In the genomic region with DNA sequence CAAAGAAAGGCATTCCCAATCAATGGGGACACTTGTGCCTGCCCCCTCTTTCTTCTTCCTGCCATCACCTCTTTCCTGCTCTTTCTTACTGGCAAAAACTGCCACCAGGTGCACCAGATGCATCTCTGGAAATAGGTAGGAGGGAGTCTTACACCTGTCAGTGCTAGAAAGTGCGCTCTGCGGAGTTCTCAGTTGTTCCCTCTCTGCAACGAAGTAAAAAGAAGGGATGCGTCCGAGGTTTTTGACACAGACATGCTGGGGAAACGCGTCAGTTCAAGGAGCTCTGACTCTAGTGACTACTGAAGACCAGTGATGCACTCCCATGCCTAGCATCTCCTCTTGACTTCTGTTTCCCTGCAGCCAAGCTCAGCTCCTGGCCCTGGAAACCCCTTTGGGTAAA, we compare ENCODE assay signal across 22 cellular contexts. TPM values are rescaled to one million over a fixed set of nuclear protein-coding genes. Genes with fewer than 3 reads are reported as not detected.
DNase-seq lines count a peak whose midpoint lies in the region; ATAC-seq and TF ChIP-seq lines count a peak whose summit lies in the region.
"Had no signal": no experiment of that assay in that cellular context is flagged by ENCODE, and none has a peak within 500 bp of the region (broad histone marks: within the 10 kb centered on the region; RNA-seq: fewer than 3 reads in every experiment).

No MANE protein-coding gene starts in this region.

- H3K4me3 ChIP-seq in SK-N-SH (ENCODE audit: low read depth in 2 of 2, low read length in 1 of 2) (peak overlapping the region in 1 of 2 experiments; percentile 55; a peak in 2 of 4 replicates), dorsolateral prefrontal cortex (peak overlapping the region in 57 of 59 donors; percentile 1 to 73 (median 61)), tibial artery (peak overlapping the region; percentile 39 to 48)
- H3K4me3 ChIP-seq: A549, gastrocnemius medialis, lower lobe of right lung had no signal

- H3K9ac ChIP-seq in SK-N-SH: no peak overlapping the region

- no peaks in the 10 kb centered on the region for H3K27me3 ChIP-seq in SK-N-SH (ENCODE audit: insufficient read depth)
- H3K27me3 ChIP-seq in dorsolateral prefrontal cortex: peaks cover 0 to 52% (median 15%) of the 10 kb centered on the region in 45 donors
- H3K27me3 ChIP-seq in tibial artery: peaks cover 0 to 39% of the 10 kb centered on the region in 2 donors
- H3K27me3 ChIP-seq: vagina had no signal

- H3K9me3 ChIP-seq in SK-N-SH: no peaks in the 10 kb centered on the region
- H3K9me3 ChIP-seq in tibial artery: no peaks in the 10 kb centered on the region
- H3K9me3 ChIP-seq: A549, gastrocnemius medialis, lower lobe of right lung, vagina had no signal

- H3K36me3 ChIP-seq in SK-N-SH (replicated peaks in 1 of 2; ENCODE audit: control insufficient read depth in 1 of 2, insufficient read depth in 2 of 2, low read length in 1 of 2) (no peaks in the 10 kb centered on the region), tibial artery (no peaks in the 10 kb centered on the region)
- H3K36me3 ChIP-seq: gastrocnemius medialis, lower lobe of right lung, vagina had no signal

- TF ChIP-seq RAD21 in SK-N-SH (IDR thresholded peaks at IDR 0.05; ENCODE audit: low read length): no peak

- no peaks in the 10 kb centered on the region for H3F3A ChIP-seq in SK-N-SH (replicated peaks; ENCODE audit: insufficient read depth)

- intact Hi-C loops in dorsolateral prefrontal cortex (cut with DNase I): no loop called here
- intact Hi-C loops in tibial artery (cut with DNase I; ENCODE audit: low total_unique reads): no loop called here

- WGBS in SK-N-SH (ENCODE audit: low lambda C conversion rate): 46% methylated on average over 7 of the region's 7 CpGs

- POLR2A ChIA-PET in SK-N-SH (lab: Yijun Ruan, JAX): no interaction called here

- no peaks in the 10 kb centered on the region for H4K20me1 ChIP-seq in SK-N-SH (ENCODE audit: insufficient read depth)

- H3K9me2 ChIP-seq in SK-N-SH: no peaks in the 10 kb centered on the region

- DNase-seq in SK-N-SH: peak; percentile 24
- DNase-seq in dorsolateral prefrontal cortex: no peak
- peak; percentile 8 for DNase-seq in iPS-NIHi7 (ENCODE audit: extremely low spot score)
- DNase-seq in tibial artery: no peak
- DNase-seq in retina: no peak
- DNase-seq: activated CD8-positive, alpha-beta T cell treated with anti-CD3 and anti-CD28 coated beads, Interleukin-2, amount 10 ng/mL, durations not matched to agents 7 days and 5 days; gastrocnemius medialis; lower lobe of right lung; naive B cell; NCI-H1436 treated with DMSO at 0.1 percent for 48 hours; stimulated activated CD4-positive, alpha-beta T cell treated with anti-CD3 and anti-CD28 coated beads, Interleukin-4, amount 100 ng/mL, for 4 hours had no signal

- CTCF ChIA-PET in SK-N-SH (lab: Yijun Ruan, JAX): interaction anchor here (1.5 kb wide), 1 partner anchor 17 kb away, joined by 4 read pairs; no protein-coding TSS in a partner anchor

- H3K4me1 ChIP-seq in SK-N-SH (ENCODE audit: control insufficient read depth in 1 of 2, insufficient read depth in 2 of 2, low read depth in 1 of 2, low read length in 1 of 2) (peaks cover 0 to 21% of the 10 kb centered on the region in 2 experiments; a peak in 2 of 4 replicates), tibial artery (peaks cover 0 to 25% (median 19%) of the 10 kb centered on the region in 4 donors)
- H3K4me1 ChIP-seq: A549, gastrocnemius medialis, lower lobe of right lung had no signal

- no peak for TF ChIP-seq CTCF in SK-N-SH (IDR thresholded peaks at IDR 0.05)
- no peak for TF ChIP-seq CTCF in dorsolateral prefrontal cortex (IDR thresholded peaks at IDR 0.05 in 54 of 56, conservative IDR thresholded peaks at IDR 0.05 in 2 of 56; ENCODE audit: low read depth in 1 of 56, partially characterized antibody in 56 of 56)
- no peak for TF ChIP-seq CTCF in tibial artery (IDR thresholded peaks at IDR 0.05)

- H3K27ac ChIP-seq in SK-N-SH (ENCODE audit: low read depth in 2 of 2, low read length in 1 of 2) (peak overlapping the region in 1 of 2 experiments; percentile 39; a peak in 2 of 4 replicates), dorsolateral prefrontal cortex (peak overlapping the region in 19 of 59 donors; percentile 2 to 79 (median 46)), tibial artery (no peak overlapping the region)
- H3K27ac ChIP-seq: A549, gastrocnemius medialis, lower lobe of right lung, vagina had no signal

- no peak overlapping the region for H2AFZ ChIP-seq in SK-N-SH (ENCODE audit: low read depth)

- TF ChIP-seq EP300 in SK-N-SH (IDR thresholded peaks at IDR 0.05; ENCODE audit: borderline replicate concordance in 1 of 2, low read depth in 1 of 2, low read length in 1 of 2): no peak

- no peak overlapping the region for H3K4me2 ChIP-seq in SK-N-SH
- H3K4me2 ChIP-seq: A549 had no signal

- ATAC-seq in SK-N-SH treated with all-trans-retinoic acid at 6 μM for 48 hours: no peak; the same call in 2 of the 3 replicates
- ATAC-seq in HG03342 (IDR thresholded peaks at IDR 0.05; ENCODE audit: unreplicated experiment): no peak
- no peak for ATAC-seq in HG03045 (IDR thresholded peaks at IDR 0.05; ENCODE audit: unreplicated experiment)
- ATAC-seq: A549; activated CD8-positive, alpha-beta T cell treated with anti-CD3 and anti-CD28 coated beads, Interleukin-2, amount 10 ng/mL, durations not matched to agents 7 days and 5 days; gastrocnemius medialis had no signal

- no peaks in the 10 kb centered on the region for H3K79me2 ChIP-seq in SK-N-SH (ENCODE audit: insufficient read depth)

TF ChIP-seq in SK-N-SH, 30 proteins besides CTCF, POLR2A, EP300 and RAD21:
- no peak for TF ChIP-seq TEAD4 (IDR thresholded peaks at IDR 0.05; ENCODE audit: borderline replicate concordance, insufficient read depth)
- TF ChIP-seq, protein P1, sequence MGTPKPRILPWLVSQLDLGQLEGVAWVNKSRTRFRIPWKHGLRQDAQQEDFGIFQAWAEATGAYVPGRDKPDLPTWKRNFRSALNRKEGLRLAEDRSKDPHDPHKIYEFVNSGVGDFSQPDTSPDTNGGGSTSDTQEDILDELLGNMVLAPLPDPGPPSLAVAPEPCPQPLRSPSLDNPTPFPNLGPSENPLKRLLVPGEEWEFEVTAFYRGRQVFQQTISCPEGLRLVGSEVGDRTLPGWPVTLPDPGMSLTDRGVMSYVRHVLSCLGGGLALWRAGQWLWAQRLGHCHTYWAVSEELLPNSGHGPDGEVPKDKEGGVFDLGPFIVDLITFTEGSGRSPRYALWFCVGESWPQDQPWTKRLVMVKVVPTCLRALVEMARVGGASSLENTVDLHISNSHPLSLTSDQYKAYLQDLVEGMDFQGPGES (IDR thresholded peaks at IDR 0.05; ENCODE audit: low read depth, low read length): no peak
- no peak for TF ChIP-seq YY1 (IDR thresholded peaks at IDR 0.05; ENCODE audit: low read depth)

TF ChIP-seq in SK-N-SH treated with all-trans-retinoic acid at 6 μM for 48 hours, 23 proteins besides CTCF, POLR2A, EP300 and RAD21 (continues in another document):
- TF ChIP-seq ZC3H10 (CRISPR knock-in tag; IDR thresholded peaks at IDR 0.05) (no peak), ZNF8 (CRISPR knock-in tag; IDR thresholded peaks at IDR 0.05) (no peak), GLIS3 (CRISPR knock-in tag; IDR thresholded peaks at IDR 0.05) (no peak), TOX (CRISPR knock-in tag; IDR thresholded peaks at IDR 0.05; ENCODE audit: borderline replicate concordance) (no peak), OSR1 (CRISPR knock-in tag; IDR thresholded peaks at IDR 0.05) (no peak), ZNF565 (CRISPR knock-in tag; conservative IDR thresholded peaks at IDR 0.05; ENCODE audit: low read depth) (no peak), TCF4 (CRISPR knock-in tag; IDR thresholded peaks at IDR 0.05; ENCODE audit: borderline replicate concordance) (no peak), ISL1 (CRISPR knock-in tag; IDR thresholded peaks at IDR 0.05) (no peak), ZFP3 (CRISPR knock-in tag; IDR thresholded peaks at IDR 0.05) (no peak), ARNTL (CRISPR knock-in tag; IDR thresholded peaks at IDR 0.05; ENCODE audit: borderline replicate concordance, low read depth) (no peak), ZNF70 (CRISPR knock-in tag; IDR thresholded peaks at IDR 0.05) (no peak), SNAI2 (CRISPR knock-in tag; IDR thresholded peaks at IDR 0.05) (no peak), ESRRG (CRISPR knock-in tag; IDR thresholded peaks at IDR 0.05) (no peak), PPARA (CRISPR knock-in tag; IDR thresholded peaks at IDR 0.05; ENCODE audit: borderline replicate concordance) (no peak), CSDC2 (CRISPR knock-in tag; IDR thresholded peaks at IDR 0.05) (no peak)
- TF ChIP-seq, protein P2, sequence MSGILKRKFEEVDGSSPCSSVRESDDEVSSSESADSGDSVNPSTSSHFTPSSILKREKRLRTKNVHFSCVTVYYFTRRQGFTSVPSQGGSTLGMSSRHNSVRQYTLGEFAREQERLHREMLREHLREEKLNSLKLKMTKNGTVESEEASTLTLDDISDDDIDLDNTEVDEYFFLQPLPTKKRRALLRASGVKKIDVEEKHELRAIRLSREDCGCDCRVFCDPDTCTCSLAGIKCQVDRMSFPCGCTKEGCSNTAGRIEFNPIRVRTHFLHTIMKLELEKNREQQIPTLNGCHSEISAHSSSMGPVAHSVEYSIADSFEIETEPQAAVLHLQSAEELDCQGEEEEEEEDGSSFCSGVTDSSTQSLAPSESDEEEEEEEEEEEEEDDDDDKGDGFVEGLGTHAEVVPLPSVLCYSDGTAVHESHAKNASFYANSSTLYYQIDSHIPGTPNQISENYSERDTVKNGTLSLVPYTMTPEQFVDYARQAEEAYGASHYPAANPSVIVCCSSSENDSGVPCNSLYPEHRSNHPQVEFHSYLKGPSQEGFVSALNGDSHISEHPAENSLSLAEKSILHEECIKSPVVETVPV (CRISPR knock-in tag; IDR thresholded peaks at IDR 0.05): no peak
- TF ChIP-seq, protein P3, sequence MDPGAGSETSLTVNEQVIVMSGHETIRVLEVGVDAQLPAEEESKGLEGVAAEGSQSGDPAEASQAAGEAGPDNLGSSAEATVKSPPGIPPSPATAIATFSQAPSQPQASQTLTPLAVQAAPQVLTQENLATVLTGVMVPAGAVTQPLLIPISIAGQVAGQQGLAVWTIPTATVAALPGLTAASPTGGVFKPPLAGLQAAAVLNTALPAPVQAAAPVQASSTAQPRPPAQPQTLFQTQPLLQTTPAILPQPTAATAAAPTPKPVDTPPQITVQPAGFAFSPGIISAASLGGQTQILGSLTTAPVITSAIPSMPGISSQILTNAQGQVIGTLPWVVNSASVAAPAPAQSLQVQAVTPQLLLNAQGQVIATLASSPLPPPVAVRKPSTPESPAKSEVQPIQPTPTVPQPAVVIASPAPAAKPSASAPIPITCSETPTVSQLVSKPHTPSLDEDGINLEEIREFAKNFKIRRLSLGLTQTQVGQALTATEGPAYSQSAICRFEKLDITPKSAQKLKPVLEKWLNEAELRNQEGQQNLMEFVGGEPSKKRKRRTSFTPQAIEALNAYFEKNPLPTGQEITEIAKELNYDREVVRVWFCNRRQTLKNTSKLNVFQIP (CRISPR knock-in tag; IDR thresholded peaks at IDR 0.05; ENCODE audit: borderline replicate concordance, low read depth): no peak

RNA-seq across cellular contexts. Expression of a gene that starts 0.8 kb away (rescaled TPM):
- polyA plus RNA-seq in SK-N-SH (2012; rRNA removed): 0.03 and 0.29 TPM in 2 replicates
- 0.24 and 0.33 TPM in 2 replicates for polyA plus RNA-seq in SK-N-SH (2012; cell fraction: cytosol; rRNA removed)
- 0.26 and 0.31 TPM in 2 replicates for polyA plus RNA-seq in SK-N-SH (2012; cell fraction: nucleus; rRNA removed)
- 10 to 100 TPM; 14.1 to 61.2 (median 32.4) TPM for total RNA-seq in dorsolateral prefrontal cortex
- total RNA-seq: activated CD8-positive, alpha-beta T cell treated with anti-CD3 and anti-CD28 coated beads, Interleukin-2, amount 10 ng/mL, durations not matched to agents 7 days and 5 days; bronchial epithelial cell; esophagus mucosa; G401; gastrocnemius medialis; H4; T-helper 2 cell treated with Interferon-gamma antibody and Interleukin-4, amounts not matched to agents 100 ng/mL and 5 ng/mL, for 36 hours had no signal
- polyA plus RNA-seq: A549, BJ had no signal

Comparison
In these comparisons a context has a peak if more than half of its experiments do, and no peak if none do; other contexts are left out.
1. DNase-seq: peak in SK-N-SH (single experiment) and iPS-NIHi7 (single experiment); none in dorsolateral prefrontal cortex (0 of 10), tibial artery (0 of 2) and retina (single experiment).